1 cellular context compared by ENCODE assay signal in genomic region chr9:503881-504852, GRCh38.
TF ChIP-seq lines count a peak whose summit lies in the region.

Gene KANK1, plus strand, starts transcription at chr9:504695.

TF ChIP-seq in HepG2, 621 proteins besides CTCF, POLR2A, EP300 and RAD21 (continued from another document and continues in another):
- peak; percentile 88 for TF ChIP-seq NRL (CRISPR knock-in tag; IDR thresholded peaks at IDR 0.05; ENCODE audit: borderline replicate concordance)
- peak; percentile 24; the same call in 1 of the 2 replicates for TF ChIP-seq ZNF770 (CRISPR knock-in tag; IDR thresholded peaks at IDR 0.05)
- TF ChIP-seq KLF13 (CRISPR knock-in tag; IDR thresholded peaks at IDR 0.05) = 0 out of 2 replicates have a peak, but pooled peaks have one; percentile 63
- peak; percentile 87; the same call in 1 of the 2 replicates for TF ChIP-seq ZNF773 (CRISPR knock-in tag; IDR thresholded peaks at IDR 0.05; ENCODE audit: borderline replicate concordance)
- TF ChIP-seq NCOA1 (CRISPR knock-in tag; IDR thresholded peaks at IDR 0.05) = no peak
- 0 out of 2 replicates have a peak, but pooled peaks have one; percentile 30 for TF ChIP-seq ERF (CRISPR knock-in tag; IDR thresholded peaks at IDR 0.05)
- peak; percentile 86; the same call in 1 of the 2 replicates for TF ChIP-seq ZNF766 (CRISPR knock-in tag; IDR thresholded peaks at IDR 0.05; ENCODE audit: borderline replicate concordance)
- TF ChIP-seq YY1 (IDR thresholded peaks at IDR 0.05; ENCODE audit: insufficient read depth, insufficient replicate concordance, low read depth, low read length) = peak; percentile 23
- peak; percentile 89 for TF ChIP-seq MAX (IDR thresholded peaks at IDR 0.05)
- TF ChIP-seq ZNF781 (CRISPR knock-in tag; IDR thresholded peaks at IDR 0.05; ENCODE audit: borderline replicate concordance, not compliant biosample characterization) = peak; percentile 70
- 0 out of 2 replicates have a peak, but pooled peaks have one; percentile 45 for TF ChIP-seq ZNF674 (CRISPR knock-in tag; IDR thresholded peaks at IDR 0.05; ENCODE audit: low read depth)
- TF ChIP-seq SAFB2 (CRISPR knock-in tag; IDR thresholded peaks at IDR 0.05; ENCODE audit: borderline replicate concordance, low read depth) = 0 out of 2 replicates have a peak, but pooled peaks have one; percentile 70
- no peak for TF ChIP-seq ELF1 (CRISPR knock-in tag; IDR thresholded peaks at IDR 0.05)
- TF ChIP-seq ZNF263 (CRISPR knock-in tag; IDR thresholded peaks at IDR 0.05) = peak; percentile 96
- TF ChIP-seq ZNF710 (CRISPR knock-in tag; IDR thresholded peaks at IDR 0.05; ENCODE audit: borderline replicate concordance) = peak; percentile 32; the same call in 1 of the 2 replicates
- TF ChIP-seq ZNF563 (CRISPR knock-in tag; IDR thresholded peaks at IDR 0.05) = peak; percentile 81
- peak; percentile 86 for TF ChIP-seq ZNF883 (CRISPR knock-in tag; IDR thresholded peaks at IDR 0.05; ENCODE audit: not compliant biosample characterization)
- no peak for TF ChIP-seq ZNF570 (CRISPR knock-in tag; IDR thresholded peaks at IDR 0.05; ENCODE audit: borderline replicate concordance)
- peak; percentile 41; the same call in 1 of the 2 replicates for TF ChIP-seq RBFOX2 (IDR thresholded peaks at IDR 0.05; ENCODE audit: low read depth, low read length)
- no peak for TF ChIP-seq PRPF4 (IDR thresholded peaks at IDR 0.05; ENCODE audit: low read depth, low read length, poor library complexity, severe bottlenecking)
- TF ChIP-seq NFKBIZ (CRISPR knock-in tag; IDR thresholded peaks at IDR 0.05) = peak; percentile 70; the same call in 1 of the 2 replicates
- TF ChIP-seq NFAT5 (CRISPR knock-in tag; IDR thresholded peaks at IDR 0.05) = peak; percentile 89
- TF ChIP-seq PREB (CRISPR knock-in tag; IDR thresholded peaks at IDR 0.05) = no peak
- TF ChIP-seq YEATS4 (CRISPR knock-in tag; IDR thresholded peaks at IDR 0.05; ENCODE audit: borderline replicate concordance) = peak; percentile 34; the same call in 1 of the 2 replicates
- TF ChIP-seq ZNF761 (CRISPR knock-in tag; conservative IDR thresholded peaks at IDR 0.05) = 0 out of 2 replicates have a peak, but pooled peaks have one; percentile 27
- peak; percentile 82; the same call in 1 of the 2 replicates for TF ChIP-seq ZNF598 (CRISPR knock-in tag; IDR thresholded peaks at IDR 0.05; ENCODE audit: borderline replicate concordance)
- no peak for TF ChIP-seq TBL1XR1 (IDR thresholded peaks at IDR 0.05; ENCODE audit: borderline replicate concordance, low read length, partially characterized antibody)
- TF ChIP-seq SKI (IDR thresholded peaks at IDR 0.05; ENCODE audit: partially characterized antibody) = peak; percentile 42
- TF ChIP-seq ZNF572 (CRISPR knock-in tag; IDR thresholded peaks at IDR 0.05) = peak; percentile 81; the same call in 1 of the 2 replicates
- TF ChIP-seq ETV6 (CRISPR knock-in tag; conservative IDR thresholded peaks at IDR 0.05) = 0 out of 2 replicates have a peak, but pooled peaks have one; percentile 25
- TF ChIP-seq KLF11 (CRISPR knock-in tag; IDR thresholded peaks at IDR 0.05) = 0 out of 2 replicates have a peak, but pooled peaks have one; percentile 41
- TF ChIP-seq RELA (CRISPR knock-in tag; IDR thresholded peaks at IDR 0.05) = no peak
- peak; percentile 72; the same call in 1 of the 2 replicates for TF ChIP-seq BCL3 (CRISPR knock-in tag; IDR thresholded peaks at IDR 0.05)
- peak; percentile 97 for TF ChIP-seq ZNF547 (CRISPR knock-in tag; IDR thresholded peaks at IDR 0.05)
- TF ChIP-seq TMF1 (CRISPR knock-in tag; IDR thresholded peaks at IDR 0.05; ENCODE audit: low read depth) = 0 out of 2 replicates have a peak, but pooled peaks have one; percentile 42
- no peak for TF ChIP-seq TCF7 (IDR thresholded peaks at IDR 0.05; ENCODE audit: low read depth)
- TF ChIP-seq RARA (CRISPR knock-in tag; IDR thresholded peaks at IDR 0.05) = 0 out of 2 replicates have a peak, but pooled peaks have one; percentile 18
- no peak for TF ChIP-seq DMTF1 (CRISPR knock-in tag; IDR thresholded peaks at IDR 0.05)
- TF ChIP-seq ZNF431 (CRISPR knock-in tag; IDR thresholded peaks at IDR 0.05; ENCODE audit: borderline replicate concordance, low read depth) = peak; percentile 28
- 0 out of 2 replicates have a peak, but pooled peaks have one; percentile 37 for TF ChIP-seq REPIN1 (CRISPR knock-in tag; IDR thresholded peaks at IDR 0.05; ENCODE audit: borderline replicate concordance, low read depth)
- TF ChIP-seq ZNF557 (CRISPR knock-in tag; IDR thresholded peaks at IDR 0.05) = peak; percentile 43; the same call in 1 of the 2 replicates
- TF ChIP-seq FOXA1 (IDR thresholded peaks at IDR 0.05) = no peak
- no peak for TF ChIP-seq FOXA1 (CRISPR knock-in tag; IDR thresholded peaks at IDR 0.05)
- TF ChIP-seq ZNF83 (CRISPR knock-in tag; IDR thresholded peaks at IDR 0.05; ENCODE audit: borderline replicate concordance) = peak; percentile 36; the same call in 1 of the 2 replicates
- TF ChIP-seq MXD1 (CRISPR knock-in tag; IDR thresholded peaks at IDR 0.05) = peak; percentile 68
- TF ChIP-seq REL (CRISPR knock-in tag; conservative IDR thresholded peaks at IDR 0.05) = 0 out of 2 replicates have a peak, but pooled peaks have one; percentile 19
- TF ChIP-seq ZNF281 (CRISPR knock-in tag; IDR thresholded peaks at IDR 0.05; ENCODE audit: borderline replicate concordance) = no peak
